Comparison of ENCODE assay signal across 8 cellular contexts in the genomic region with DNA sequence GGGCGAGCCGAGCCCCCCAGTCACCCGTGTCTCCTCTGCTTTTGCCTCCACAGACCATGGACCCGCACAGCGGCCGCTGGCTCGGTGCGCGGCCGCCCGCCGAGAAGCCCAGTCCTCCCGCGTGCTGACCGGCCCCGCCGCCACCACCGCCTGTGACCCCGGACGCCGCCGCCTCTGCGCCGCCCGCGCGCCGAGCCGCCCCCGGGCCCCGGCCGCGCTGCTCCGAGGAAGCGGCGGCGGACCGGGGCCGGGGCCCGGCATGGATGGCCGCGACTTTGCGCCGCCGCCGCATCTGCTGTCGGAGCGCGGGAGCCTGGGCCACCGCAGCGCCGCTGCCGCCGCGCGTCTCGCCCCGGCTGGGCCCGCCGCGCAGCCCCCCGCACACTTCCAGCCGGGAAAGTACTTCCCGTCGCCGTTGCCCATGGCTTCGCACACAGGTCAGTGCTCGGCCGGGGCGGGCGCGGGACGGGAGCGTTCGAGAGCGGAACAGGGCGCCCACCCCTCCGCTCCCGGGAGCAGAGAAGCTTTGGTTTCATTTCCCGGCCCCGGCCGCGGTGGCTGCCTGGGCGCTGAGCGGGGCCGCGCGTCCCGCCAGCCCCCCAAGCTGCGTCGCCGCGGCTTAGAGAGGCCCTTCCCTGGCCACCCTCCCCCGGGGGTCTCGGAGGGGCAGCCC. TPM values are rescaled to one million over a fixed set of nuclear protein-coding genes. Genes with fewer than 3 reads are reported as not detected.
DNase-seq lines count a peak whose midpoint lies in the region; ATAC-seq, FAIRE-seq and TF ChIP-seq lines count a peak whose summit lies in the region.

No MANE protein-coding gene starts in this region.

- no peak for ATAC-seq in activated T-cell treated with anti-CD3 and anti-CD28 coated beads, Interleukin-2, amount 50 U/mL, for 4 hours
- no peak for ATAC-seq in left lung
- ATAC-seq in HG03442 (IDR thresholded peaks at IDR 0.05; ENCODE audit: unreplicated experiment), result no peak

- H3K9me3 ChIP-seq in astrocyte (ENCODE audit: insufficient read depth, low read depth, low read length) (no peaks in the 10 kb centered on the region), left lung (no peaks in the 10 kb centered on the region), tibial artery (no peaks in the 10 kb centered on the region)

- TF ChIP-seq CTCF in astrocyte (IDR thresholded peaks at IDR 0.05; ENCODE audit: insufficient read depth, low read depth, low read length) (no peak), left lung (IDR thresholded peaks at IDR 0.05) (no peak), tibial artery (IDR thresholded peaks at IDR 0.05) (no peak)

- FAIRE-seq in astrocyte (lab: Jason Lieb, UNC), result no peak

- H3K9ac ChIP-seq in astrocyte (ENCODE audit: low read length), result peak overlapping the region; percentile 83

- H3K79me2 ChIP-seq in astrocyte (ENCODE audit: insufficient read depth, low read length), result peaks cover 87% of the 10 kb centered on the region

- peak overlapping the region; percentile 61 for H3K4me3 ChIP-seq in astrocyte (ENCODE audit: insufficient read depth, low read depth, low read length)
- H3K4me3 ChIP-seq in left lung, result peak overlapping the region; percentile 49 to 72
- H3K4me3 ChIP-seq in tibial artery, result peak overlapping the region; percentile 86 to 92

- intact Hi-C loops in left lung (cut with DNase I) (loop anchor here (5.0 to 10.0 kb wide), 2 partner anchors 85 to 113 kb away; a partner anchor contains a TSS), tibial artery (cut with DNase I; ENCODE audit: low total_unique reads) (loop anchor here (2.0 kb wide), 1 partner anchor 111 kb away; no protein-coding TSS in a partner anchor)

- no peaks in the 10 kb centered on the region for H3K9me3 Mint-ChIP-seq in activated T-cell treated with anti-CD3 and anti-CD28 coated beads, Interleukin-2, amount 50 U/mL, for 4 hours
- H3K9me3 Mint-ChIP-seq in astrocyte (ENCODE audit: unreplicated experiment), result no peaks in the 10 kb centered on the region

- H3K36me3 ChIP-seq in astrocyte (ENCODE audit: insufficient read depth, low read length) (no peaks in the 10 kb centered on the region), left lung (no peaks in the 10 kb centered on the region), tibial artery (no peaks in the 10 kb centered on the region)

- H2AFZ ChIP-seq in astrocyte (ENCODE audit: low read depth, low read length), result no peak overlapping the region

- H3K4me1 Mint-ChIP-seq in activated T-cell treated with anti-CD3 and anti-CD28 coated beads, Interleukin-2, amount 50 U/mL, for 4 hours (ENCODE audit: low read depth), result peaks cover 25% of the 10 kb centered on the region
- peaks cover 28% of the 10 kb centered on the region for H3K4me1 Mint-ChIP-seq in astrocyte (ENCODE audit: low read depth, unreplicated experiment)

- peak overlapping the region; percentile 80 for H3K27ac ChIP-seq in astrocyte (ENCODE audit: low read depth, low read length)
- H3K27ac ChIP-seq in left lung, result peak overlapping the region; percentile 93 to 95
- peak overlapping the region; percentile 95 to 99 for H3K27ac ChIP-seq in tibial artery

- no peaks in the 10 kb centered on the region for H3K36me3 Mint-ChIP-seq in activated T-cell treated with anti-CD3 and anti-CD28 coated beads, Interleukin-2, amount 50 U/mL, for 4 hours (ENCODE audit: insufficient read depth)
- no peaks in the 10 kb centered on the region for H3K36me3 Mint-ChIP-seq in astrocyte (ENCODE audit: low read depth, unreplicated experiment)

- DNase-seq in activated T-cell treated with anti-CD3 and anti-CD28 coated beads, Interleukin-2, amount 50 U/mL, for 4 hours, result no peak
- DNase-seq in activated T-cell treated with anti-CD3 and anti-CD28 coated beads, Interleukin-2, amount 50 U/mL, for 48 hours, result no peak
- DNase-seq in astrocyte (ENCODE audit: low read depth) (no peak), left lung (peak in 1 of 2 donors; percentile 86), tibial artery (no peak), NCI-H226 (no peak)
- no peak for DNase-seq in stimulated activated CD4-positive, alpha-beta T cell treated with anti-CD3 and anti-CD28 coated beads, Interleukin-4, amount 100 ng/mL, for 4 hours

- H3K27me3 Mint-ChIP-seq in activated T-cell treated with anti-CD3 and anti-CD28 coated beads, Interleukin-2, amount 50 U/mL, for 4 hours (ENCODE audit: low read depth), result peaks cover 63% of the 10 kb centered on the region
- no peaks in the 10 kb centered on the region for H3K27me3 Mint-ChIP-seq in astrocyte (ENCODE audit: low read depth, unreplicated experiment)

- H3K4me3 Mint-ChIP-seq in activated T-cell treated with anti-CD3 and anti-CD28 coated beads, Interleukin-2, amount 50 U/mL, for 4 hours, result peak overlapping the region; percentile 73
- H3K4me3 Mint-ChIP-seq in astrocyte (ENCODE audit: unreplicated experiment), result peak overlapping the region; percentile 93

- H3K27me3 ChIP-seq in astrocyte (ENCODE audit: insufficient read depth, low read length) (no peaks in the 10 kb centered on the region), left lung (peaks cover 0 to 72% of the 10 kb centered on the region in 2 donors), tibial artery (no peaks in the 10 kb centered on the region)

- no peak overlapping the region for H3K27ac Mint-ChIP-seq in astrocyte (ENCODE audit: unreplicated experiment)

- peaks cover 2% of the 10 kb centered on the region for H4K20me1 ChIP-seq in astrocyte (ENCODE audit: insufficient read depth, low read length)

- H3K4me2 ChIP-seq in astrocyte (ENCODE audit: low read length), result peak overlapping the region; percentile 93

- H3K4me1 ChIP-seq in astrocyte (ENCODE audit: insufficient read depth, low read length) (peaks cover 49% of the 10 kb centered on the region), left lung (peaks cover 38 to 89% of the 10 kb centered on the region in 2 donors), tibial artery (peaks cover 0 to 44% (median 38%) of the 10 kb centered on the region in 4 donors)

RNA-seq across cellular contexts. Expression of a gene that starts 4.4 kb away (rescaled TPM):
- total RNA-seq in activated T-cell treated with anti-CD3 and anti-CD28 coated beads, Interleukin-2, amount 50 U/mL, for 4 hours, result under 1 TPM; 0.08 to 0.19 (median 0.08) TPM
- total RNA-seq in astrocyte (18.5 TPM in 2 replicates), left lung (10 to 100 TPM; 13.6 to 19.8 TPM)

Comparison
In these comparisons a context has a peak if more than half of its experiments do, and no peak if none do; other contexts are left out.
1. RNA of a gene that starts 4.4 kb away (total RNA-seq): 13.6 to 19.8 TPM in left lung and 18.5 TPM in astrocyte; 0.08 to 0.19 TPM in activated T-cell treated with anti-CD3 and anti-CD28 coated beads, Interleukin-2, amount 50 U/mL, for 4 hours; every median in the first group is over 10 times any median in the second.
2. Peak in every context shown above with its lines, with median percentiles within 50 percentile points of each other: H3K27ac ChIP-seq and H3K4me3 ChIP-seq.